ENCODE assay signal across 8 cellular contexts in genomic region chr12:22046090-22046967, GRCh38. TPM values are rescaled to one million over a fixed set of nuclear protein-coding genes. Genes with fewer than 3 reads are reported as not detected.
DNase-seq lines count a peak whose midpoint lies in the region; ATAC-seq and TF ChIP-seq lines count a peak whose summit lies in the region.

Gene CMAS, plus strand, starts transcription at chr12:22046218. Its CDS starts 86 bp downstream, at chr12:22046304.

- H3K9me3 Mint-ChIP-seq in mesothelial cell of epicardium = no peaks in the 10 kb centered on the region

- ATAC-seq in GM19452 (IDR thresholded peaks at IDR 0.05; ENCODE audit: unreplicated experiment) = peak; percentile 89
- peak; percentile 91 for ATAC-seq in HG03571 (IDR thresholded peaks at IDR 0.05; ENCODE audit: unreplicated experiment)

- no peak for TF ChIP-seq CTCF in mesothelial cell of epicardium (IDR thresholded peaks at IDR 0.05; ENCODE audit: unreplicated experiment)

- DNase-seq in CMK (ENCODE audit: low read depth) (peak; percentile 77), NOMO-1 (lab: John Stamatoyannopoulos, UW; ENCODE audit: unreplicated experiment in 2 of 2) (peak; percentile 44 to 50), mesothelial cell of epicardium (ENCODE audit: low spot score in 2 of 2, unreplicated experiment in 2 of 2) (peak; percentile 56 to 74)
- DNase-seq in activated CD8-positive, alpha-beta memory T cell treated with anti-CD3 and anti-CD28 coated beads, Interleukin-2, amount 50 U/mL, for 1 hour (ENCODE audit: extremely low read depth) = peak; percentile 40
- DNase-seq in stimulated activated CD8-positive, alpha-beta memory T cell treated with anti-CD3 and anti-CD28 coated beads, Interleukin-15, amount 100 ng/mL, for 48 hours (ENCODE audit: low read depth in 2 of 2) = peak; percentile 66 to 79

- H3K36me3 Mint-ChIP-seq in mesothelial cell of epicardium = no peaks in the 10 kb centered on the region

- H3K27me3 Mint-ChIP-seq in mesothelial cell of epicardium (ENCODE audit: low read depth) = no peaks in the 10 kb centered on the region

- in situ Hi-C loops in endometrial microvascular endothelial cells (cut with HindIII; ENCODE audit: inconsistent ontology term, low pct_unique_long_range_greater_than_20kb, low sequenced_read_pairs) = no loop called here

- H3K27ac Mint-ChIP-seq in mesothelial cell of epicardium = peak within 1 kb of the TSS; percentile 92

- peaks cover 12% of the 10 kb centered on the region for H3K4me1 Mint-ChIP-seq in mesothelial cell of epicardium

- peak within 1 kb of the TSS; percentile 95 for H3K4me3 Mint-ChIP-seq in mesothelial cell of epicardium

RNA-seq across cellular contexts. Expression of gene CMAS, which starts in this region (rescaled TPM):
- 34.7 TPM for total RNA-seq in endometrial microvascular endothelial cells (ENCODE audit: inconsistent ontology term)
- 24.7 to 27.5 TPM (median 27.2 TPM) in 3 replicates for total RNA-seq in mesothelial cell of epicardium

Comparison
In these comparisons a context has a peak if more than half of its experiments do, and no peak if none do; other contexts are left out.
1. Peak in every context shown above with its lines: DNase-seq and ATAC-seq.